Comparison of ENCODE assay signal across 8 cellular contexts in genomic region chr17:330993-331701, GRCh38. TPM values are rescaled to one million over a fixed set of nuclear protein-coding genes. Genes with fewer than 3 reads are reported as not detected.
DNase-seq lines count a peak whose midpoint lies in the region; ATAC-seq and TF ChIP-seq lines count a peak whose summit lies in the region.

No MANE protein-coding gene starts in this region.

- no peak overlapping the region for H3K4me3 ChIP-seq in body of pancreas

- no peaks in the 10 kb centered on the region for H3K9me3 ChIP-seq in body of pancreas

- H3K27ac ChIP-seq in body of pancreas (peak overlapping the region; percentile 55 to 98 (median 96)), RWPE1 (no peak overlapping the region)

- TF ChIP-seq CTCF in body of pancreas (IDR thresholded peaks at IDR 0.05), result no peak
- TF ChIP-seq CTCF in RWPE1 (conservative IDR thresholded peaks at IDR 0.05; ENCODE audit: low read depth), result no peak

- intact Hi-C loops in body of pancreas (cut with DNase I) (no loop called here), left colon (cut with DNase I, micrococcal nuclease) (no loop called here)

- peak overlapping the region; percentile 27 to 65 for H3K4me3 Mint-ChIP-seq in stimulated activated naive CD8-positive, alpha-beta T cell treated with anti-CD3 and anti-CD28 coated beads, Interleukin-15, amount 100 ng/mL, for 72 hours

- H3K27me3 Mint-ChIP-seq in stimulated activated naive CD8-positive, alpha-beta T cell treated with anti-CD3 and anti-CD28 coated beads, Interleukin-15, amount 100 ng/mL, for 72 hours, result no peaks in the 10 kb centered on the region

- TF ChIP-seq POLR2A in body of pancreas (IDR thresholded peaks at IDR 0.05), result peak in 1 of 3 donors; percentile 10

- ATAC-seq in body of pancreas (peak; percentile 7), left colon (peak; percentile 28), GM21360 (IDR thresholded peaks at IDR 0.05; ENCODE audit: unreplicated experiment) (no peak)
- ATAC-seq in stimulated activated naive CD8-positive, alpha-beta T cell treated with anti-CD3 and anti-CD28 coated beads, Interleukin-15, amount 100 ng/mL, for 72 hours, result peak; percentile 63

- 38 to 46% methylated on average over 15 to 25 of the region's 26 CpGs for WGBS in body of pancreas, 2 donors

- no peak overlapping the region for H3K27ac Mint-ChIP-seq in stimulated activated naive CD8-positive, alpha-beta T cell treated with anti-CD3 and anti-CD28 coated beads, Interleukin-15, amount 100 ng/mL, for 72 hours

- CTCF ChIA-PET in RWPE1 (lab: Yijun Ruan, JAX), result interaction anchor here (0.6 kb wide), 2 partner anchors 12 to 19 kb away, joined by 3 to 5 read pairs; no protein-coding TSS in a partner anchor

- H3K9me3 Mint-ChIP-seq in stimulated activated naive CD8-positive, alpha-beta T cell treated with anti-CD3 and anti-CD28 coated beads, Interleukin-15, amount 100 ng/mL, for 72 hours, result no peaks in the 10 kb centered on the region

- H3K27me3 ChIP-seq in body of pancreas, result no peaks in the 10 kb centered on the region

- peaks cover 67% of the 10 kb centered on the region for H3K4me1 ChIP-seq in body of pancreas

- H3K36me3 ChIP-seq in body of pancreas (replicated peaks in 1 of 2; ENCODE audit: insufficient read depth in 1 of 2, low read depth in 2 of 2), result no peaks in the 10 kb centered on the region

- peak; percentile 11 to 45 for DNase-seq in NOMO-1 (lab: John Stamatoyannopoulos, UW; ENCODE audit: unreplicated experiment in 2 of 2)
- DNase-seq in NOMO-1 treated with dmso at 0.1 percent for 144 hours (lab: John Stamatoyannopoulos, UW; ENCODE audit: unreplicated experiment), result no peak
- DNase-seq in body of pancreas, result peak; percentile 47 to 59 (median 58)
- peak in 1 of 2 donors; percentile 48 for DNase-seq in left colon
- no peak for DNase-seq in stimulated activated naive CD8-positive, alpha-beta T cell treated with anti-CD3 and anti-CD28 coated beads, Interleukin-15, amount 100 ng/mL, for 72 hours
- no peak for DNase-seq in RWPE1 (ENCODE audit: low spot score)
- DNase-seq in NCI-H1092 treated with DMSO at 0.1 percent for 48 hours (lab: John Stamatoyannopoulos, UW), result no peak

- POLR2A ChIA-PET in RWPE1 (lab: Yijun Ruan, JAX; ENCODE audit: low non-redundant PET), result no interaction called here

- peaks cover 55% of the 10 kb centered on the region for H3K4me1 Mint-ChIP-seq in stimulated activated naive CD8-positive, alpha-beta T cell treated with anti-CD3 and anti-CD28 coated beads, Interleukin-15, amount 100 ng/mL, for 72 hours

RNA-seq across cellular contexts. Expression of gene RPH3AL, which starts 21.5 kb away (rescaled TPM):
- total RNA-seq in body of pancreas (10 to 100 TPM; 77.1 to 89.5 TPM), left colon (10 to 100 TPM; 32.7 to 42.3 TPM)

Comparison
In these comparisons a context has a peak if more than half of its experiments do, and no peak if none do; other contexts are left out.
1. DNase-seq: peak in NOMO-1 (2 of 2) and body of pancreas (4 of 4); none in NOMO-1 treated with dmso at 0.1 percent for 144 hours (single experiment), stimulated activated naive CD8-positive, alpha-beta T cell treated with anti-CD3 and anti-CD28 coated beads, Interleukin-15, amount 100 ng/mL, for 72 hours (0 of 2), RWPE1 (single experiment) and NCI-H1092 treated with DMSO at 0.1 percent for 48 hours (single experiment).